14 cellular contexts compared by ENCODE assay signal in genomic region chr21:42389449-42389835, GRCh38. TPM values are rescaled to one million over a fixed set of nuclear protein-coding genes. Genes with fewer than 3 reads are reported as not detected.
A peak's percentile ranks its signal among the peaks of the same experiment; 100 is the strongest.
DNase-seq lines count a peak whose midpoint lies in the region; ATAC-seq, FAIRE-seq and TF ChIP-seq lines count a peak whose summit lies in the region.
"Had no signal": no experiment of that assay in that cellular context is flagged by ENCODE, and none has a peak within 500 bp of the region (broad histone marks: within the 10 kb centered on the region; RNA-seq: fewer than 3 reads in every experiment).

No MANE protein-coding gene starts in this region.

- H4K20me1 ChIP-seq in K562 (replicated peaks; ENCODE audit: control insufficient read depth, insufficient read depth, low read length), result no peaks in the 10 kb centered on the region

- no peak overlapping the region; a peak in 1 of 4 replicates for H3K9ac ChIP-seq in K562 (ENCODE audit: insufficient read depth in 1 of 2, low read depth in 2 of 2, low read length in 2 of 2)

- peaks cover 13 to 16% of the 10 kb centered on the region in 2 experiments; a peak in 3 of 5 replicates for H3K4me1 ChIP-seq in K562 (replicated peaks in 1 of 2; ENCODE audit: control insufficient read depth in 2 of 2, insufficient read depth in 2 of 2, low read length in 2 of 2)

- in situ Hi-C loops in K562 (cut with MboI), result no loop called here

- H3K36me3 Mint-ChIP-seq in natural killer cell treated with Interleukin-12 subunit alpha and Interleukin-12 subunit beta and Interleukin-15 and Interleukin-18, amount 100 ng/mL, for 72 hours, result no peaks in the 10 kb centered on the region
- H3K36me3 Mint-ChIP-seq in HFFc6 (ENCODE audit: low read depth), result peaks cover 20% of the 10 kb centered on the region

- 40% methylated on average over 6 of the region's 6 CpGs for WGBS in K562 (ENCODE audit: insufficient coverage, low coverage, missing lambda C conversion rate)

- DNase-seq in DMS53 treated with DMSO at 0.1 percent for 48 hours (lab: John Stamatoyannopoulos, UW; ENCODE audit: unreplicated experiment) (peak; percentile 55), NCI-H146 treated with DMSO at 0.1 percent for 48 hours (lab: John Stamatoyannopoulos, UW; ENCODE audit: unreplicated experiment) (peak; percentile 84), K562 (ENCODE audit: extremely low read depth in 1 of 4, low spot score in 3 of 4) (no peak), HFFc6 (no peak), ecto neural progenitor cell (ENCODE audit: low spot score) (no peak)
- DNase-seq in natural killer cell treated with Interleukin-12 subunit alpha and Interleukin-12 subunit beta and Interleukin-15 and Interleukin-18, amount 100 ng/mL, for 72 hours (ENCODE audit: low spot score), result no peak
- DNase-seq: activated naive CD4-positive, alpha-beta T cell treated with anti-CD3 and anti-CD28 coated beads, Interleukin-2, amount 10 ng/mL, durations not matched to agents 7 days and 5 days; Karpas-422 had no signal

- TF ChIP-seq CTCF in K562 (IDR thresholded peaks at IDR 0.05 in 2 of 3, conservative IDR thresholded peaks at IDR 0.05 in 1 of 3; ENCODE audit: insufficient read depth in 2 of 3, low read depth in 1 of 3, low read length in 3 of 3), result no peak
- TF ChIP-seq CTCF in HFFc6 (IDR thresholded peaks at IDR 0.05), result no peak

- peaks cover 11 to 38% of the 10 kb centered on the region in 2 donors for H3K4me1 Mint-ChIP-seq in natural killer cell treated with Interleukin-12 subunit alpha and Interleukin-12 subunit beta and Interleukin-15 and Interleukin-18, amount 100 ng/mL, for 72 hours (ENCODE audit: low read depth in 2 of 2)
- H3K4me1 Mint-ChIP-seq in HFFc6 (ENCODE audit: low read depth), result no peaks in the 10 kb centered on the region

- intact Hi-C loops in K562 (cut with micrococcal nuclease), result no loop called here

- no peak for FAIRE-seq in K562 (lab: Jason Lieb, UNC)
- FAIRE-seq: GM18507 had no signal

- H3K27ac Mint-ChIP-seq in natural killer cell treated with Interleukin-12 subunit alpha and Interleukin-12 subunit beta and Interleukin-15 and Interleukin-18, amount 100 ng/mL, for 72 hours, result peak overlapping the region in 1 of 2 donors; percentile 32
- H3K27ac Mint-ChIP-seq in HFFc6, result no peak overlapping the region
- H3K27ac Mint-ChIP-seq: activated naive CD4-positive, alpha-beta T cell treated with anti-CD3 and anti-CD28 coated beads, Interleukin-2, amount 10 ng/mL, durations not matched to agents 7 days and 5 days; dendritic cell treated with granulocyte-macrophage colony-stimulating factor and Interleukin-4, amounts not matched to agents 40 ng/mL and 50 ng/mL, for 4 days had no signal

- CTCF ChIA-PET in K562 (lab: Yijun Ruan, JAX; ENCODE audit: low intra/inter-chr PET ratio), result interaction anchor here (0.7 kb wide), 1 partner anchor 123 kb away, joined by 3 read pairs; no protein-coding TSS in a partner anchor

- peaks cover 12 to 37% of the 10 kb centered on the region in 2 experiments for H3K27me3 ChIP-seq in K562 (ENCODE audit: control insufficient read depth in 2 of 2, insufficient read depth in 2 of 2, low read length in 2 of 2)

- peak overlapping the region; percentile 78 for H2AFZ ChIP-seq in K562 (ENCODE audit: low read depth, low read length)

- H3K9me1 ChIP-seq in K562 (ENCODE audit: control insufficient read depth, insufficient read depth, low read length), result no peaks in the 10 kb centered on the region

- ATAC-seq in K562 (peak; percentile 32; the same call in 1 of the 3 replicates), HG02840 (IDR thresholded peaks at IDR 0.05; ENCODE audit: low FRiP score, unreplicated experiment) (no peak), HG03045 (IDR thresholded peaks at IDR 0.05; ENCODE audit: unreplicated experiment) (no peak)
- ATAC-seq in natural killer cell treated with Interleukin-12 subunit alpha and Interleukin-12 subunit beta and Interleukin-15 and Interleukin-18, amount 100 ng/mL, for 72 hours, result no peak

- H3K4me2 ChIP-seq in K562 (ENCODE audit: insufficient read depth, low read length), result peak overlapping the region; percentile 54
- H3K4me2 ChIP-seq: smooth muscle cell had no signal

- no peak overlapping the region for H3K27ac ChIP-seq in K562 (ENCODE audit: extremely low read depth, low read depth, low read length)

- POLR2A ChIA-PET in K562 (lab: Yijun Ruan, JAX), result no interaction called here

- H3K4me3 Mint-ChIP-seq in natural killer cell treated with Interleukin-12 subunit alpha and Interleukin-12 subunit beta and Interleukin-15 and Interleukin-18, amount 100 ng/mL, for 72 hours, result peak overlapping the region; percentile 62
- no peak overlapping the region for H3K4me3 Mint-ChIP-seq in HFFc6
- H3K4me3 Mint-ChIP-seq: activated naive CD4-positive, alpha-beta T cell treated with anti-CD3 and anti-CD28 coated beads, Interleukin-2, amount 10 ng/mL, durations not matched to agents 7 days and 5 days; dendritic cell treated with granulocyte-macrophage colony-stimulating factor and Interleukin-4, amounts not matched to agents 40 ng/mL and 50 ng/mL, for 4 days had no signal

- no TSS peak for BruUV-seq in K562 (replicated peaks; lab: Mats Ljungman, UMichigan)

- no peaks in the 10 kb centered on the region for H3K79me2 ChIP-seq in K562 (ENCODE audit: control insufficient read depth, insufficient read depth, low read length)

- H3K4me3 ChIP-seq in K562, result no peak overlapping the region
- H3K4me3 ChIP-seq: smooth muscle cell had no signal

- H3K36me3 ChIP-seq in K562 (ENCODE audit: control insufficient read depth, insufficient read depth, low read length), result no peaks in the 10 kb centered on the region

- H3K27me3 Mint-ChIP-seq in natural killer cell treated with Interleukin-12 subunit alpha and Interleukin-12 subunit beta and Interleukin-15 and Interleukin-18, amount 100 ng/mL, for 72 hours, result peaks cover 7 to 45% of the 10 kb centered on the region in 2 donors
- no peaks in the 10 kb centered on the region; the same call in 1 of the 2 replicates for H3K27me3 Mint-ChIP-seq in HFFc6 (ENCODE audit: insufficient read depth)

- no peaks in the 10 kb centered on the region for H3K9me3 ChIP-seq in K562 (replicated peaks; ENCODE audit: control insufficient read depth, insufficient read depth, low read depth, low read length)

- no peaks in the 10 kb centered on the region for H3K9me3 Mint-ChIP-seq in natural killer cell treated with Interleukin-12 subunit alpha and Interleukin-12 subunit beta and Interleukin-15 and Interleukin-18, amount 100 ng/mL, for 72 hours
- H3K9me3 Mint-ChIP-seq in HFFc6, result peaks cover 73% of the 10 kb centered on the region

- no peak for TF ChIP-seq RAD21 in K562 (CRISPR knock-in tag; conservative IDR thresholded peaks at IDR 0.05 in 1 of 2, IDR thresholded peaks at IDR 0.05 in 1 of 2)

- TF ChIP-seq EP300 in K562 (IDR thresholded peaks at IDR 0.05; ENCODE audit: low read length), result no peak

- TF ChIP-seq POLR2A in K562 (conservative IDR thresholded peaks at IDR 0.05), result no peak

RNA-seq across cellular contexts. Expression of gene TMPRSS3, which starts 6.4 kb away (rescaled TPM):
- total RNA-seq in K562 (2011; cell fraction: chromatin; rRNA removed; ENCODE audit: low replicate concordance), result 0.21 TPM in 1 of 2 replicates, not detected in the other
- total RNA-seq in K562 (2011; cell fraction: nucleolus; rRNA removed), result not detected in 2 replicates
- not detected in 2 replicates for total RNA-seq in K562 (2011; cell fraction: nucleoplasm; rRNA removed)
- total RNA-seq in K562 (2014; rRNA removed) (not detected in 2 replicates), K562 (2014; rRNA removed; fragmentation: Illumina TruSeq; extraction: Trizol) (not detected in 2 replicates), K562 (2015; rRNA removed; fragmentation: Illumina TruSeq; extraction: Trizol) (not detected in 2 replicates), K562 (2021) (not detected in 2 replicates)
- polyA plus RNA-seq in K562 (2011; rRNA removed) (0.04 and 0.07 TPM in 2 replicates), K562 (2014; fragmentation: Illumina TruSeq; extraction: Trizol) (not detected in 2 replicates), K562 (2014; fragmentation: Nextera tagmentation; extraction: Ambion mirVana) (not detected), K562 (2014; rRNA removed) (not detected in 2 replicates)
- 0.13 and 0.25 TPM in 2 replicates for polyA plus RNA-seq in K562 (2011; cell fraction: cytosol; rRNA removed)
- 0.18 TPM in 2 replicates for polyA plus RNA-seq in K562 (2011; cell fraction: nucleus; rRNA removed)
- 0.03 and 0.04 TPM in 2 replicates for polyA plus RNA-seq in K562 (2012)
- not detected in 2 replicates for polyA minus RNA-seq in K562 (2011; rRNA and poly(A)+ RNA removed)
- polyA minus RNA-seq in K562 (2011; cell fraction: cytosol; rRNA and poly(A)+ RNA removed), result 2.2 TPM in 1 of 2 replicates, not detected in the other
- 1.1 TPM in 1 of 2 replicates, not detected in the other for polyA minus RNA-seq in K562 (2011; cell fraction: nucleus; rRNA and poly(A)+ RNA removed)
- total RNA-seq in natural killer cell treated with Interleukin-12 subunit alpha and Interleukin-12 subunit beta and Interleukin-15 and Interleukin-18, amount 100 ng/mL, for 72 hours, result 1 to 10 TPM in 1 of 2 donors, under 1 TPM in 1; 0.19 to 8.4 TPM
- not detected for total RNA-seq in HFFc6 (2021; fragmentation: NEBNext Ultra II Directional; extraction: Animal tissue kit (Norgen Biotek cat#: 25700))
- total RNA-seq: myocyte, smooth muscle cell had no signal
- polyA plus RNA-seq: smooth muscle cell had no signal

RNA-seq across cellular contexts. Expression of gene UBASH3A, which starts 14.3 kb away (rescaled TPM):
- 1.1 and 3.3 TPM in 2 replicates for total RNA-seq in K562 (2011; cell fraction: chromatin; rRNA removed; ENCODE audit: low replicate concordance)
- total RNA-seq in K562 (2011; cell fraction: nucleolus; rRNA removed), result 3.2 and 3.8 TPM in 2 replicates
- 1.0 and 2.0 TPM in 2 replicates for total RNA-seq in K562 (2011; cell fraction: nucleoplasm; rRNA removed)
- 1.4 and 2.9 TPM in 2 replicates for total RNA-seq in K562 (2014; rRNA removed)
- 0.35 and 0.47 TPM in 2 replicates for total RNA-seq in K562 (2014; rRNA removed; fragmentation: Illumina TruSeq; extraction: Trizol)
- 0.90 and 1.1 TPM in 2 replicates for total RNA-seq in K562 (2015; rRNA removed; fragmentation: Illumina TruSeq; extraction: Trizol)
- 1.5 and 1.8 TPM in 2 replicates for total RNA-seq in K562 (2021)
- polyA plus RNA-seq in K562 (2011; rRNA removed), result 1.4 and 4.4 TPM in 2 replicates
- 2.1 and 4.7 TPM in 2 replicates for polyA plus RNA-seq in K562 (2011; cell fraction: cytosol; rRNA removed)
- 24.2 and 29.1 TPM in 2 replicates for polyA plus RNA-seq in K562 (2011; cell fraction: nucleus; rRNA removed)
- 1.1 and 1.5 TPM in 2 replicates for polyA plus RNA-seq in K562 (2012)
- polyA plus RNA-seq in K562 (2014; fragmentation: Illumina TruSeq; extraction: Trizol), result 1.1 and 1.4 TPM in 2 replicates
- under 1 TPM; 0.23 to 0.25 TPM for polyA plus RNA-seq in K562 (2014; fragmentation: Nextera tagmentation; extraction: Ambion mirVana)
- 1.0 and 1.4 TPM in 2 replicates for polyA plus RNA-seq in K562 (2014; rRNA removed)
- polyA minus RNA-seq in K562 (2011; rRNA and poly(A)+ RNA removed), result 1.4 and 2.2 TPM in 2 replicates
- polyA minus RNA-seq in K562 (2011; cell fraction: cytosol; rRNA and poly(A)+ RNA removed), result 1.3 and 3.1 TPM in 2 replicates
- polyA minus RNA-seq in K562 (2011; cell fraction: nucleus; rRNA and poly(A)+ RNA removed), result 7.9 and 15.2 TPM in 2 replicates
- total RNA-seq in natural killer cell treated with Interleukin-12 subunit alpha and Interleukin-12 subunit beta and Interleukin-15 and Interleukin-18, amount 100 ng/mL, for 72 hours, result 1 to 10 TPM; 1.7 to 9.2 TPM
- not detected for total RNA-seq in HFFc6 (2021; fragmentation: NEBNext Ultra II Directional; extraction: Animal tissue kit (Norgen Biotek cat#: 25700))
- total RNA-seq: myocyte, smooth muscle cell had no signal
- polyA plus RNA-seq: smooth muscle cell had no signal

RNA-seq across cellular contexts. Expression of gene TFF1, which starts 23.1 kb away (rescaled TPM):
- total RNA-seq in K562 (2011; cell fraction: chromatin; rRNA removed; ENCODE audit: low replicate concordance), result not detected in 2 replicates
- not detected in 2 replicates for total RNA-seq in K562 (2011; cell fraction: nucleolus; rRNA removed)
- not detected in 2 replicates for total RNA-seq in K562 (2011; cell fraction: nucleoplasm; rRNA removed)
- total RNA-seq in K562 (2014; rRNA removed) (not detected in 2 replicates), K562 (2014; rRNA removed; fragmentation: Illumina TruSeq; extraction: Trizol) (not detected in 2 replicates), K562 (2015; rRNA removed; fragmentation: Illumina TruSeq; extraction: Trizol) (not detected in 2 replicates), K562 (2021) (0.31 and 0.98 TPM in 2 replicates)
- polyA plus RNA-seq in K562 (2011; rRNA removed) (not detected in 2 replicates), K562 (2014; fragmentation: Illumina TruSeq; extraction: Trizol) (not detected in 2 replicates), K562 (2014; fragmentation: Nextera tagmentation; extraction: Ambion mirVana) (not detected), K562 (2014; rRNA removed) (not detected in 2 replicates)
- 0.37 TPM in 1 of 2 replicates, not detected in the other for polyA plus RNA-seq in K562 (2011; cell fraction: cytosol; rRNA removed)
- polyA plus RNA-seq in K562 (2011; cell fraction: nucleus; rRNA removed), result not detected in 2 replicates
- 0.43 TPM in 1 of 2 replicates, not detected in the other for polyA plus RNA-seq in K562 (2012)
- not detected in 2 replicates for polyA minus RNA-seq in K562 (2011; rRNA and poly(A)+ RNA removed)
- polyA minus RNA-seq in K562 (2011; cell fraction: cytosol; rRNA and poly(A)+ RNA removed), result not detected in 2 replicates
- polyA minus RNA-seq in K562 (2011; cell fraction: nucleus; rRNA and poly(A)+ RNA removed), result not detected in 2 replicates
- total RNA-seq in natural killer cell treated with Interleukin-12 subunit alpha and Interleukin-12 subunit beta and Interleukin-15 and Interleukin-18, amount 100 ng/mL, for 72 hours, result not detected
- total RNA-seq in HFFc6 (2021; fragmentation: NEBNext Ultra II Directional; extraction: Animal tissue kit (Norgen Biotek cat#: 25700)), result not detected
- total RNA-seq: myocyte had no signal

RNA-seq across cellular contexts. Expression of gene TFF2, which starts 38.6 kb away (rescaled TPM):
- not detected in 2 replicates for total RNA-seq in K562 (2011; cell fraction: chromatin; rRNA removed; ENCODE audit: low replicate concordance)
- total RNA-seq in K562 (2011; cell fraction: nucleolus; rRNA removed), result not detected in 2 replicates
- not detected in 2 replicates for total RNA-seq in K562 (2011; cell fraction: nucleoplasm; rRNA removed)
- total RNA-seq in K562 (2014; rRNA removed), result not detected in 2 replicates
- not detected in 2 replicates for total RNA-seq in K562 (2014; rRNA removed; fragmentation: Illumina TruSeq; extraction: Trizol)
- not detected in 2 replicates for total RNA-seq in K562 (2015; rRNA removed; fragmentation: Illumina TruSeq; extraction: Trizol)
- not detected in 2 replicates for total RNA-seq in K562 (2021)
- not detected in 2 replicates for polyA plus RNA-seq in K562 (2011; rRNA removed)
- polyA plus RNA-seq in K562 (2011; cell fraction: cytosol; rRNA removed), result not detected in 2 replicates
- not detected in 2 replicates for polyA plus RNA-seq in K562 (2011; cell fraction: nucleus; rRNA removed)
- polyA plus RNA-seq in K562 (2012), result not detected in 2 replicates
- not detected in 2 replicates for polyA plus RNA-seq in K562 (2014; fragmentation: Illumina TruSeq; extraction: Trizol)
- polyA plus RNA-seq in K562 (2014; fragmentation: Nextera tagmentation; extraction: Ambion mirVana), result not detected
- polyA plus RNA-seq in K562 (2014; rRNA removed), result not detected in 2 replicates
- not detected in 2 replicates for polyA minus RNA-seq in K562 (2011; rRNA and poly(A)+ RNA removed)
- not detected in 2 replicates for polyA minus RNA-seq in K562 (2011; cell fraction: cytosol; rRNA and poly(A)+ RNA removed)
- polyA minus RNA-seq in K562 (2011; cell fraction: nucleus; rRNA and poly(A)+ RNA removed), result not detected in 2 replicates
- total RNA-seq in natural killer cell treated with Interleukin-12 subunit alpha and Interleukin-12 subunit beta and Interleukin-15 and Interleukin-18, amount 100 ng/mL, for 72 hours, result not detected
- total RNA-seq in HFFc6 (2021; fragmentation: NEBNext Ultra II Directional; extraction: Animal tissue kit (Norgen Biotek cat#: 25700)), result not detected
- total RNA-seq: myocyte, smooth muscle cell had no signal
- polyA plus RNA-seq: smooth muscle cell had no signal

Comparison
In these comparisons a context has a peak if more than half of its experiments do, and no peak if none do; other contexts are left out.
1. DNase-seq: peak in DMS53 treated with DMSO at 0.1 percent for 48 hours (single experiment) and NCI-H146 treated with DMSO at 0.1 percent for 48 hours (single experiment); none in K562 (0 of 4), natural killer cell treated with Interleukin-12 subunit alpha and Interleukin-12 subunit beta and Interleukin-15 and Interleukin-18, amount 100 ng/mL, for 72 hours (single experiment), HFFc6 (single experiment) and ecto neural progenitor cell (single experiment).